ENCODE assay signal across 22 cellular contexts in genomic region chr18:7062236-7062635, GRCh38. TPM values are rescaled to one million over a fixed set of nuclear protein-coding genes. Genes with fewer than 3 reads are reported as not detected.
"Had no signal": no experiment of that assay in that cellular context is flagged by ENCODE, and none has a peak within 500 bp of the region (broad histone marks: within the 10 kb centered on the region; RNA-seq: fewer than 3 reads in every experiment).

No MANE protein-coding gene starts in this region.

- H3K9me3 Mint-ChIP-seq: memory B cell, nephron progenitor cell had no signal

- H3K4me3 ChIP-seq: colonic mucosa, gastrocnemius medialis, heart right ventricle, left lung, lower lobe of right lung, sigmoid colon, skin epidermis, stomach, thoracic aorta, transverse colon had no signal

- ATAC-seq: gastrocnemius medialis, heart right ventricle, left lung had no signal

- H3K4me1 Mint-ChIP-seq: memory B cell, naive B cell had no signal

- H3K27ac ChIP-seq: colonic mucosa, gastrocnemius medialis, heart right ventricle, left lung, lower lobe of right lung, neutrophil, sigmoid colon, skin epidermis, stomach, thoracic aorta, transverse colon had no signal

- H3K4me1 ChIP-seq: colonic mucosa, gastrocnemius medialis, heart right ventricle, left lung, lower lobe of right lung, transverse colon had no signal

- H3K4me3 Mint-ChIP-seq: memory B cell, nephron progenitor cell had no signal

- H3K36me3 ChIP-seq: colonic mucosa, gastrocnemius medialis, heart right ventricle, left lung, lower lobe of right lung, neutrophil, sigmoid colon, stomach, thoracic aorta, transverse colon had no signal

- H3K27me3 ChIP-seq: colonic mucosa, gastrocnemius medialis, neutrophil, sigmoid colon, transverse colon had no signal

- DNase-seq: colonic mucosa; dermis blood vessel endothelial cell; erythroblast; gastrocnemius medialis; heart right ventricle; islet precursor cell; left lung; lower lobe of right lung; naive B cell; nephron progenitor cell; sigmoid colon; stimulated activated CD4-positive, alpha-beta T cell treated with anti-CD3 and anti-CD28 coated beads, Interleukin-2, amount 100 ng/mL, for 24 hours; stimulated activated CD4-positive, alpha-beta T cell treated with anti-CD3 and anti-CD28 coated beads, Interleukin-4, amount 100 ng/mL, for 4 hours; stimulated activated naive CD4-positive, alpha-beta T cell; stomach; substantia nigra; transverse colon had no signal

- H3K36me3 Mint-ChIP-seq: memory B cell, naive B cell had no signal

- H3K9me3 ChIP-seq: colonic mucosa, gastrocnemius medialis, heart right ventricle, left lung, lower lobe of right lung, neutrophil, sigmoid colon, stomach, thoracic aorta, transverse colon had no signal

- H3K27ac Mint-ChIP-seq: memory B cell, naive B cell had no signal

- H3K27me3 Mint-ChIP-seq: naive B cell had no signal

RNA-seq across cellular contexts. Expression of gene LAMA1, which starts 55.4 kb away (rescaled TPM):
- total RNA-seq: endothelial cell of umbilical vein had no signal
